ENCODE assay signal across 25 cellular contexts in the genomic region with DNA sequence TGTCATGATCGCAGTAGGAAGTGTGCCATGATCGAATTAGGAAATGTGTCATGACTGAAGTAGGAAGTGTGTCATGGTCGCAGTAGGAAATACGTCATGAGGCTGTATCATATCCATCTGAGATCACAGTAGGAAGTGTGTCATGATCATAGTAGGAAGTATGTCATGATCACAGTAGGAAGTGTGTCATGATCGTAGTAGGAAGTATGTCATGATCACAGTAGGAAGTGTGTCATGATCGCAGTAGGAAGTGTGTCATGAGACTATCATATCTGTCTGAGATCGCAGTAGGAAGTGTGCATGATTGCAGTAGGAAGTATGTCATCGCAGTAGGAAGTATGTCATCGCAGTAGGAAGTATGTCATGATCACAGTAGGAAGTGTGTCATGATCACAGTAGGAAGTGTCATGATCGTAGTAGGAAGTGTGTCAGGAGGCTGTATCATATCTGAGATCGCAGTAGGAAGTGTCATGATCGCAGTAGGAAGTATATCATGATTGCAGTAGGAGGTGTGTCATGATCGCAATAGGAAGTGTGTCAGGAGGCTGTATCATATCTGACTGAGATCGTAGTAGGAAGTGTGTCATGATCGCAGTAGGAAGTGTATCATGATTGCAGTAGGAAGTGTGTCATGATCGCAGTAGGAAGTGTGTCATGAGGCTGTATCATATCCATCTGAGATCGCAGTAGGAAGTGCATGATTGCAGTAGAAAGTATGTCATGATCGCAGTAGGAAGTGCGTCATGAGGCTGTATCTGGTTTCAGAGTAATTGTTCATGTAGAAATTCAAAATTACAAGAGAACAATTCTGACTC. TPM values are rescaled to one million over a fixed set of nuclear protein-coding genes. Genes with fewer than 3 reads are reported as not detected.
DNase-seq lines count a peak whose midpoint lies in the region; ATAC-seq, FAIRE-seq and TF ChIP-seq lines count a peak whose summit lies in the region.
"Had no signal": no experiment of that assay in that cellular context is flagged by ENCODE, and none has a peak within 500 bp of the region (broad histone marks: within the 10 kb centered on the region; RNA-seq: fewer than 3 reads in every experiment).

No MANE protein-coding gene starts in this region.

- TF ChIP-seq EP300 in K562 (IDR thresholded peaks at IDR 0.05; ENCODE audit: low read length) (no peak), gastroesophageal sphincter (IDR thresholded peaks at IDR 0.05) (no peak)

- DNase-seq in stimulated activated naive CD8-positive, alpha-beta T cell treated with anti-CD3 and anti-CD28 coated beads, Interleukin-15, Interleukin-2, amounts not matched to agents 100 U/mL and 50 U/mL, for 24 hours = no peak
- DNase-seq in K562 (ENCODE audit: extremely low read depth in 1 of 4, low spot score in 3 of 4) = no peak
- peak; percentile 22 for DNase-seq in fibroblast of mammary gland (ENCODE audit: low read depth)
- DNase-seq in thyroid gland = no peak
- DNase-seq in type B pancreatic cell (ENCODE audit: extremely low spot score, unreplicated experiment) = no peak
- DNase-seq: CD4-positive, alpha-beta memory T cell; COR-L47; HCEC 1CT; NCI-H1092; NCI-H1417 treated with DMSO at 0.1 percent for 48 hours; NCI-H1694 treated with DMSO at 0.1 percent for 48 hours; NCI-H2081; NCI-H2227 treated with DMSO at 0.1 percent for 48 hours; NCI-H526 treated with DMSO at 0.1 percent for 48 hours; Right ventricle myocardium superior; RPMI8226 had no signal

- 88% methylated on average over 19 of the region's 19 CpGs for WGBS in K562 (ENCODE audit: insufficient coverage, low coverage, missing lambda C conversion rate)
- WGBS in thyroid gland, 2 donors = 90 to 92% methylated on average over 19 of the region's 19 CpGs
- WGBS in gastroesophageal sphincter (ENCODE audit: low coverage in 1 of 2), 2 donors = 88 to 93% methylated on average over 19 of the region's 19 CpGs

- in situ Hi-C loops in K562 (cut with MboI) = no loop called here

- H3K4me1 Mint-ChIP-seq in stimulated activated naive CD8-positive, alpha-beta T cell treated with anti-CD3 and anti-CD28 coated beads, Interleukin-15, Interleukin-2, amounts not matched to agents 100 ng/mL and 50 ng/mL, for 24 hours (ENCODE audit: low read depth) = no peaks in the 10 kb centered on the region
- H3K4me1 Mint-ChIP-seq in type B pancreatic cell (ENCODE audit: unreplicated experiment) = no peaks in the 10 kb centered on the region

- no peak overlapping the region for H3K4me3 Mint-ChIP-seq in stimulated activated naive CD8-positive, alpha-beta T cell treated with anti-CD3 and anti-CD28 coated beads, Interleukin-15, Interleukin-2, amounts not matched to agents 100 ng/mL and 50 ng/mL, for 24 hours
- H3K4me3 Mint-ChIP-seq in type B pancreatic cell = no peak overlapping the region
- H3K4me3 Mint-ChIP-seq: CD4-positive, alpha-beta memory T cell; IgD-negative memory B cell had no signal

- POLR2A ChIA-PET in K562 (lab: Yijun Ruan, JAX) = no interaction called here

- no peak for FAIRE-seq in K562 (lab: Jason Lieb, UNC)
- FAIRE-seq: G401.6, H1 had no signal

- H3K4me3 ChIP-seq in K562 = no peak overlapping the region
- H3K4me3 ChIP-seq in fibroblast of mammary gland (ENCODE audit: control insufficient read depth, low read depth, low read length) = no peak overlapping the region
- no peak overlapping the region for H3K4me3 ChIP-seq in thyroid gland (replicated peaks in 1 of 3)
- no peak overlapping the region for H3K4me3 ChIP-seq in gastroesophageal sphincter
- H3K4me3 ChIP-seq: BLaER1, PC-9, SJSA1 had no signal

- no peak overlapping the region for H3K9ac ChIP-seq in K562 (ENCODE audit: insufficient read depth in 1 of 2, low read depth in 2 of 2, low read length in 2 of 2)
- H3K9ac ChIP-seq: BLaER1 had no signal

- H3K9me3 Mint-ChIP-seq in stimulated activated naive CD8-positive, alpha-beta T cell treated with anti-CD3 and anti-CD28 coated beads, Interleukin-15, Interleukin-2, amounts not matched to agents 100 ng/mL and 50 ng/mL, for 24 hours = peaks cover 13% of the 10 kb centered on the region
- H3K9me3 Mint-ChIP-seq in type B pancreatic cell = no peaks in the 10 kb centered on the region
- H3K9me3 Mint-ChIP-seq: CD4-positive, alpha-beta memory T cell had no signal

- no peak for TF ChIP-seq POLR2A in K562 (conservative IDR thresholded peaks at IDR 0.05)
- no peak for TF ChIP-seq POLR2A in thyroid gland (IDR thresholded peaks at IDR 0.05)
- TF ChIP-seq POLR2A in gastroesophageal sphincter (IDR thresholded peaks at IDR 0.05) = no peak

- no peaks in the 10 kb centered on the region for H4K20me1 ChIP-seq in K562 (replicated peaks; ENCODE audit: control insufficient read depth, insufficient read depth, low read length)
- H4K20me1 ChIP-seq: BLaER1 had no signal

- TF ChIP-seq RAD21 in K562 (CRISPR knock-in tag; conservative IDR thresholded peaks at IDR 0.05 in 1 of 2, IDR thresholded peaks at IDR 0.05 in 1 of 2) = no peak

- BruUV-seq in K562 (replicated peaks; lab: Mats Ljungman, UMichigan) = no TSS peak

- H3K9me3 ChIP-seq in K562 (replicated peaks; ENCODE audit: control insufficient read depth, insufficient read depth, low read depth, low read length) = no peaks in the 10 kb centered on the region
- H3K9me3 ChIP-seq in thyroid gland = no peaks in the 10 kb centered on the region
- no peaks in the 10 kb centered on the region for H3K9me3 ChIP-seq in gastroesophageal sphincter
- H3K9me3 ChIP-seq: SJSA1 had no signal

- peaks cover 44% of the 10 kb centered on the region for H3K36me3 Mint-ChIP-seq in stimulated activated naive CD8-positive, alpha-beta T cell treated with anti-CD3 and anti-CD28 coated beads, Interleukin-15, Interleukin-2, amounts not matched to agents 100 ng/mL and 50 ng/mL, for 24 hours (ENCODE audit: low read depth)
- peaks cover 14% of the 10 kb centered on the region for H3K36me3 Mint-ChIP-seq in type B pancreatic cell

- peak overlapping the region; percentile 17 for H3K27ac Mint-ChIP-seq in stimulated activated naive CD8-positive, alpha-beta T cell treated with anti-CD3 and anti-CD28 coated beads, Interleukin-15, Interleukin-2, amounts not matched to agents 100 ng/mL and 50 ng/mL, for 24 hours
- no peak overlapping the region for H3K27ac Mint-ChIP-seq in type B pancreatic cell

- no peak for ATAC-seq in stimulated activated naive CD8-positive, alpha-beta T cell treated with anti-CD3 and anti-CD28 coated beads, Interleukin-15, Interleukin-2, amounts not matched to agents 100 U/mL and 50 U/mL, for 24 hours
- no peak for ATAC-seq in K562
- ATAC-seq in activated CD4-positive, CD25-positive, alpha-beta regulatory T cell treated with anti-CD3 and anti-CD28 coated beads, Interleukin-2, amount 50 U/mL, for 24 hours = no peak
- no peak for ATAC-seq in gastroesophageal sphincter

- CTCF ChIA-PET in K562 (lab: Yijun Ruan, JAX; ENCODE audit: low intra/inter-chr PET ratio) = no interaction called here

- H3K27me3 ChIP-seq in K562 (ENCODE audit: control insufficient read depth in 2 of 2, insufficient read depth in 2 of 2, low read length in 2 of 2) = no peaks in the 10 kb centered on the region
- H3K27me3 ChIP-seq in thyroid gland = no peaks in the 10 kb centered on the region
- no peaks in the 10 kb centered on the region for H3K27me3 ChIP-seq in gastroesophageal sphincter
- H3K27me3 ChIP-seq: BLaER1, SJSA1 had no signal

- H3K4me1 ChIP-seq in K562 (replicated peaks in 1 of 2; ENCODE audit: control insufficient read depth in 2 of 2, insufficient read depth in 2 of 2, low read length in 2 of 2) = peaks cover 0 to 3% of the 10 kb centered on the region in 2 experiments; a peak in 1 of 5 replicates
- no peaks in the 10 kb centered on the region for H3K4me1 ChIP-seq in thyroid gland
- H3K4me1 ChIP-seq in gastroesophageal sphincter = no peaks in the 10 kb centered on the region
- H3K4me1 ChIP-seq: BLaER1, SJSA1 had no signal

- H2AFZ ChIP-seq in K562 (ENCODE audit: low read depth, low read length) = no peak overlapping the region
- H2AFZ ChIP-seq: PC-9 had no signal

- H3K79me2 ChIP-seq in K562 (ENCODE audit: control insufficient read depth, insufficient read depth, low read length) = no peaks in the 10 kb centered on the region

- intact Hi-C loops in K562 (cut with micrococcal nuclease) = no loop called here
- intact Hi-C loops in thyroid gland (cut with DNase I) = no loop called here

- H3K27ac ChIP-seq in K562 (ENCODE audit: extremely low read depth, low read depth, low read length) (no peak overlapping the region), thyroid gland (no peak overlapping the region), gastroesophageal sphincter (no peak overlapping the region)
- H3K27ac ChIP-seq: BLaER1, PC-9, SJSA1 had no signal

- H3K27me3 Mint-ChIP-seq in stimulated activated naive CD8-positive, alpha-beta T cell treated with anti-CD3 and anti-CD28 coated beads, Interleukin-15, Interleukin-2, amounts not matched to agents 100 ng/mL and 50 ng/mL, for 24 hours = no peaks in the 10 kb centered on the region
- no peaks in the 10 kb centered on the region for H3K27me3 Mint-ChIP-seq in type B pancreatic cell
- H3K27me3 Mint-ChIP-seq: CD4-positive, alpha-beta memory T cell; IgD-negative memory B cell had no signal

- no peak overlapping the region for H3K4me2 ChIP-seq in K562 (ENCODE audit: insufficient read depth, low read length)
- H3K4me2 ChIP-seq: BLaER1, PC-9 had no signal

- no peaks in the 10 kb centered on the region; the same call in 2 of the 3 replicates for H3K36me3 ChIP-seq in K562 (ENCODE audit: control insufficient read depth, insufficient read depth, low read length)
- H3K36me3 ChIP-seq in thyroid gland = peaks cover 2 to 16% of the 10 kb centered on the region in 2 donors
- peaks cover 0 to 84% of the 10 kb centered on the region in 2 donors for H3K36me3 ChIP-seq in gastroesophageal sphincter
- H3K36me3 ChIP-seq: SJSA1 had no signal

- H3K9me1 ChIP-seq in K562 (ENCODE audit: control insufficient read depth, insufficient read depth, low read length) = no peaks in the 10 kb centered on the region

- TF ChIP-seq CTCF in K562 (IDR thresholded peaks at IDR 0.05 in 2 of 3, conservative IDR thresholded peaks at IDR 0.05 in 1 of 3; ENCODE audit: insufficient read depth in 2 of 3, low read depth in 1 of 3, low read length in 3 of 3) = no peak
- no peak for TF ChIP-seq CTCF in fibroblast of mammary gland (conservative IDR thresholded peaks at IDR 0.05; ENCODE audit: control insufficient read depth, insufficient read depth, low read depth, low read length)
- TF ChIP-seq CTCF in thyroid gland (IDR thresholded peaks at IDR 0.05) = no peak
- no peak for TF ChIP-seq CTCF in type B pancreatic cell (conservative IDR thresholded peaks at IDR 0.05)
- TF ChIP-seq CTCF in gastroesophageal sphincter (IDR thresholded peaks at IDR 0.05) = no peak

RNA-seq across cellular contexts. Expression of gene NFATC1, which starts 56.4 kb away (rescaled TPM):
- total RNA-seq in K562 (2011; cell fraction: chromatin; rRNA removed; ENCODE audit: low replicate concordance) = 22.7 and 26.3 TPM in 2 replicates
- total RNA-seq in K562 (2011; cell fraction: nucleolus; rRNA removed) = 11.4 and 14.5 TPM in 2 replicates
- total RNA-seq in K562 (2011; cell fraction: nucleoplasm; rRNA removed) = 10.2 and 10.4 TPM in 2 replicates
- 2.5 and 5.3 TPM in 2 replicates for total RNA-seq in K562 (2014; rRNA removed)
- total RNA-seq in K562 (2014; rRNA removed; fragmentation: Illumina TruSeq; extraction: Trizol) = 2.1 and 2.3 TPM in 2 replicates
- 2.2 and 2.8 TPM in 2 replicates for total RNA-seq in K562 (2015; rRNA removed; fragmentation: Illumina TruSeq; extraction: Trizol)
- 13.7 and 16.4 TPM in 2 replicates for total RNA-seq in K562 (2021)
- polyA plus RNA-seq in K562 (2011; rRNA removed) = 1.9 and 2.4 TPM in 2 replicates
- polyA plus RNA-seq in K562 (2011; cell fraction: cytosol; rRNA removed) = 2.8 and 3.7 TPM in 2 replicates
- polyA plus RNA-seq in K562 (2011; cell fraction: nucleus; rRNA removed) = 6.6 and 10.1 TPM in 2 replicates
- polyA plus RNA-seq in K562 (2012) = 8.3 and 8.6 TPM in 2 replicates
- polyA plus RNA-seq in K562 (2014; fragmentation: Illumina TruSeq; extraction: Trizol) = 6.1 and 9.6 TPM in 2 replicates
- 1 to 10 TPM; 1.1 to 1.2 TPM for polyA plus RNA-seq in K562 (2014; fragmentation: Nextera tagmentation; extraction: Ambion mirVana)
- 2.6 and 6.3 TPM in 2 replicates for polyA plus RNA-seq in K562 (2014; rRNA removed)
- 2.5 and 4.0 TPM in 2 replicates for polyA minus RNA-seq in K562 (2011; rRNA and poly(A)+ RNA removed)
- 7.3 and 13.0 TPM in 2 replicates for polyA minus RNA-seq in K562 (2011; cell fraction: cytosol; rRNA and poly(A)+ RNA removed)
- polyA minus RNA-seq in K562 (2011; cell fraction: nucleus; rRNA and poly(A)+ RNA removed) = 6.7 and 6.9 TPM in 2 replicates
- 10 to 100 TPM; 10.1 to 15.0 (median 12.7) TPM for total RNA-seq in thyroid gland
- 2.7 and 6.1 TPM in 2 replicates for total RNA-seq in type B pancreatic cell (ENCODE audit: low replicate concordance)
- 10 to 100 TPM; 13.1 to 21.3 (median 16.2) TPM for total RNA-seq in gastroesophageal sphincter
